In genomic region chr1:10693152-10693496, GRCh38 we compare ENCODE assay signal across 8 cellular contexts.
DNase-seq lines count a peak whose midpoint lies in the region; ATAC-seq and TF ChIP-seq lines count a peak whose summit lies in the region.

No MANE protein-coding gene starts in this region.

- TF ChIP-seq CTCF in HCT116 (IDR thresholded peaks at IDR 0.05 in 2 of 3, conservative IDR thresholded peaks at IDR 0.05 in 1 of 3; ENCODE audit: borderline replicate concordance in 1 of 3, insufficient read depth in 1 of 3, low read depth in 2 of 3, low read length in 2 of 3) (no peak), activated B cell treated with CpG ODN at 0.5 μM for 24 hours (IDR thresholded peaks at IDR 0.05) (no peak)

- H3K9me3 Mint-ChIP-seq in activated B cell treated with CpG ODN at 0.5 μM for 24 hours, result no peaks in the 10 kb centered on the region

- RAD21 ChIA-PET in HCT116 (lab: Charles Lee; ENCODE audit: low non-redundant PET in 1 of 2, low total read pairs in 2 of 2, uncharacterized antibody in 2 of 2, unreplicated experiment in 2 of 2), result interaction anchor here in 1 of 2 experiments (1.0 kb wide), 1 partner anchor 174 kb away, joined by 3 read pairs; no protein-coding TSS in a partner anchor

- H3K4me3 ChIP-seq in HCT116 (replicated peaks in 1 of 2; ENCODE audit: low read depth in 1 of 2, low read length in 2 of 2) (peak overlapping the region in 1 of 2 experiments; percentile 57; a peak in 2 of 4 replicates), iPS-18a (ENCODE audit: low read length) (peak overlapping the region; percentile 58), skin epidermis (peak overlapping the region in 6 of 7 experiments; percentile 47 to 88 (median 66))

- H3K36me3 ChIP-seq in HCT116 (ENCODE audit: control insufficient read depth in 1 of 2, insufficient read depth in 2 of 2, low read length in 2 of 2) (no peaks in the 10 kb centered on the region), iPS-18a (ENCODE audit: control insufficient read depth, low read depth, low read length) (no peaks in the 10 kb centered on the region)

- H3K79me2 ChIP-seq in HCT116 (ENCODE audit: insufficient read depth, low read length), result no peaks in the 10 kb centered on the region

- TF ChIP-seq RAD21 in HCT116 (IDR thresholded peaks at IDR 0.05; ENCODE audit: low read depth), result no peak

- peaks cover 4 to 26% of the 10 kb centered on the region in 2 experiments; a peak in 3 of 4 replicates for H3K4me1 ChIP-seq in HCT116 (ENCODE audit: control insufficient read depth in 1 of 2, insufficient read depth in 2 of 2, low read length in 2 of 2)
- no peaks in the 10 kb centered on the region for H3K4me1 ChIP-seq in iPS-18a (ENCODE audit: control insufficient read depth, low read depth, low read length)

- peak overlapping the region; percentile 82 for H3K4me2 ChIP-seq in HCT116 (ENCODE audit: low read length)

- ATAC-seq in HCT116 (no peak), activated B cell treated with CpG ODN at 0.5 μM for 24 hours (ENCODE audit: low read depth) (no peak)

- H3K9ac ChIP-seq in HCT116 (ENCODE audit: low read length) (no peak overlapping the region), iPS-18a (ENCODE audit: low read length) (no peak overlapping the region)

- intact Hi-C loops in HCT116 (cut with micrococcal nuclease), result loop anchor here (5.0 kb wide), 2 partner anchors 109 to 174 kb away; no protein-coding TSS in a partner anchor
- intact Hi-C loops in activated B cell treated with CpG ODN at 0.5 μM for 24 hours (cut with micrococcal nuclease), result loop anchor here (1.0 to 5.0 kb wide), 5 partner anchors 104 to 483 kb away; partner anchors contain the start of genes CASZ1, KIF1B and TARDBP

- CTCF ChIA-PET in HCT116 (lab: Charles Lee) (interaction anchor here (0.7 kb wide), 1 partner anchor 24 kb away, joined by 4 read pairs; no protein-coding TSS in a partner anchor), activated B cell treated with CpG ODN at 0.5 μM for 24 hours (lab: Charles Lee) (interaction anchor here (1.0 kb wide), 1 partner anchor 63 kb away, joined by 3 read pairs; no protein-coding TSS in a partner anchor)

- peaks cover 27% of the 10 kb centered on the region for H3K4me1 Mint-ChIP-seq in activated B cell treated with CpG ODN at 0.5 μM for 24 hours

- no peak overlapping the region for H3K27ac ChIP-seq in HCT116 (ENCODE audit: low read depth, low read length)
- H3K27ac ChIP-seq in iPS-18a (ENCODE audit: low read length), result no peak overlapping the region
- peak overlapping the region in 18 of 21 experiments; percentile 34 to 95 (median 90) for H3K27ac ChIP-seq in skin epidermis

- peaks cover 5% of the 10 kb centered on the region for H3K27me3 Mint-ChIP-seq in activated B cell treated with CpG ODN at 0.5 μM for 24 hours

- no peak for DNase-seq in HCT116 (ENCODE audit: low read depth, low spot score)
- DNase-seq in activated B cell treated with CpG ODN at 0.5 μM for 24 hours, result no peak
- DNase-seq in inferior parietal cortex (ENCODE audit: extremely low spot score), result no peak
- no peak for DNase-seq in hepatic stellate cell (ENCODE audit: low spot score)
- no peak for DNase-seq in NCI-H2029 (lab: John Stamatoyannopoulos, UW)
- no peak for DNase-seq in NCI-H345 (lab: John Stamatoyannopoulos, UW)

- H3K36me3 Mint-ChIP-seq in activated B cell treated with CpG ODN at 0.5 μM for 24 hours (ENCODE audit: low read depth), result peaks cover 10% of the 10 kb centered on the region

- H3K27me3 ChIP-seq in HCT116 (ENCODE audit: insufficient read depth, low read length) (no peaks in the 10 kb centered on the region), iPS-18a (ENCODE audit: control insufficient read depth, insufficient read depth, low read length) (peaks cover 26% of the 10 kb centered on the region)

- POLR2A ChIA-PET in HCT116 (lab: Charles Lee), result no interaction called here
- POLR2A ChIA-PET in activated B cell treated with CpG ODN at 0.5 μM for 24 hours (lab: Charles Lee), result interaction anchor here (0.6 to 1.0 kb wide), 5 partner anchors 14 to 1287 kb away, joined by 3 to 20 read pairs (median 3); no protein-coding TSS in a partner anchor

- no peak for TF ChIP-seq POLR2A in HCT116 (IDR thresholded peaks at IDR 0.05; ENCODE audit: borderline replicate concordance, extremely low read depth, insufficient read depth, insufficient read length)

- BruUV-seq in HCT116 (replicated peaks; lab: Mats Ljungman, UMichigan), result TSS peak; percentile 52

- H3K9me3 ChIP-seq in HCT116 (ENCODE audit: control insufficient read depth in 1 of 2, insufficient read depth in 1 of 2, low read depth in 1 of 2, low read length in 2 of 2), result no peaks in the 10 kb centered on the region
- H3K9me3 ChIP-seq in iPS-18a (ENCODE audit: control insufficient read depth, low read depth, low read length), result no peaks in the 10 kb centered on the region

- H3K27ac Mint-ChIP-seq in activated B cell treated with CpG ODN at 0.5 μM for 24 hours, result peak overlapping the region; percentile 95

- peak overlapping the region; percentile 93 for H3K4me3 Mint-ChIP-seq in activated B cell treated with CpG ODN at 0.5 μM for 24 hours

- no peaks in the 10 kb centered on the region for H3K9me2 ChIP-seq in HCT116 (ENCODE audit: insufficient read depth)

- no peaks in the 10 kb centered on the region for H4K20me1 ChIP-seq in HCT116 (ENCODE audit: insufficient read depth)

- H2AFZ ChIP-seq in HCT116 (ENCODE audit: low read depth, low read length, poor library complexity, severe bottlenecking), result no peak overlapping the region

TF ChIP-seq in HCT116, 20 proteins besides CTCF, POLR2A, EP300 and RAD21:
- TF ChIP-seq MAX (IDR thresholded peaks at IDR 0.05), result no peak
- no peak for TF ChIP-seq ZNF274 (IDR thresholded peaks at IDR 0.05; ENCODE audit: low read depth, low read length)
- TF ChIP-seq FOSL1 (IDR thresholded peaks at IDR 0.05; ENCODE audit: low read depth), result no peak
- TF ChIP-seq EGR1 (IDR thresholded peaks at IDR 0.05; ENCODE audit: low read depth), result no peak
- TF ChIP-seq YY1 (IDR thresholded peaks at IDR 0.05; ENCODE audit: extremely low read depth, insufficient replicate concordance, low read depth, low read length), result no peak
- TF ChIP-seq ATF3 (IDR thresholded peaks at IDR 0.05), result no peak
- no peak for TF ChIP-seq CEBPB (IDR thresholded peaks at IDR 0.05; ENCODE audit: low read depth)
- no peak for TF ChIP-seq SIN3A (IDR thresholded peaks at IDR 0.05; ENCODE audit: low read depth)
- TF ChIP-seq SP1 (IDR thresholded peaks at IDR 0.05; ENCODE audit: low read depth), result no peak
- TF ChIP-seq POLR2AphosphoS5 (IDR thresholded peaks at IDR 0.05; ENCODE audit: low read depth, low read length), result no peak
TF ChIP-seq in HCT116: peak in this region for 0.

Comparison
In these comparisons a context has a peak if more than half of its experiments do, and no peak if none do; other contexts are left out.
1. H3K27ac ChIP-seq: peak in skin epidermis (18 of 21); none in HCT116 (single experiment) and iPS-18a (single experiment).